6 cellular contexts compared by ENCODE assay signal in genomic region chr6:30717845-30718795, GRCh38. TPM values are rescaled to one million over a fixed set of nuclear protein-coding genes. Genes with fewer than 3 reads are reported as not detected.
DNase-seq lines count a peak whose midpoint lies in the region; ATAC-seq and TF ChIP-seq lines count a peak whose summit lies in the region.
"Not testable (repeated sequence)": the region's sequence is repeated elsewhere in the genome, so short reads cannot be mapped to it uniquely, and the experiment has no call there.

No MANE protein-coding gene starts in this region.

- peaks cover 30 to 61% of the 10 kb centered on the region in 2 donors for H3K36me3 Mint-ChIP-seq in activated T-cell treated with anti-CD3 and anti-CD28 coated beads, Interleukin-2, amount 50 U/mL, for 72 hours (ENCODE audit: insufficient read depth in 2 of 2)

- not testable (repeated sequence) for H3K27me3 Mint-ChIP-seq in activated T-cell treated with anti-CD3 and anti-CD28 coated beads, Interleukin-2, amount 50 U/mL, for 72 hours (ENCODE audit: low read depth)

- TF ChIP-seq POLR2A in right lobe of liver (IDR thresholded peaks at IDR 0.05); gastrocnemius medialis (IDR thresholded peaks at IDR 0.05): not testable (repeated sequence)

- intact Hi-C loops in right lobe of liver (cut with DNase I): not testable (repeated sequence)
- intact Hi-C loops in gastrocnemius medialis (cut with DNase I; ENCODE audit: low total_unique reads): loop anchor here (1.0 to 10.0 kb wide), 3 partner anchors 27 to 1477 kb away; partner anchors contain the start of genes GPSM3 and PBX2

- H3K27me3 ChIP-seq in Karpas-422 (ENCODE audit: low read length); endocrine pancreas (ENCODE audit: control insufficient read depth, insufficient read depth, low read length); right lobe of liver; gastrocnemius medialis: not testable (repeated sequence)

- not testable (repeated sequence) for H2AFZ ChIP-seq in Karpas-422 (ENCODE audit: low read length)

- H3K27ac Mint-ChIP-seq in activated T-cell treated with anti-CD3 and anti-CD28 coated beads, Interleukin-2, amount 50 U/mL, for 72 hours: peak overlapping the region; percentile 99

- not testable (repeated sequence) for H3K9me3 ChIP-seq in Karpas-422 (ENCODE audit: low read length); endocrine pancreas (ENCODE audit: control insufficient read depth, low read length); right lobe of liver; gastrocnemius medialis

- TF ChIP-seq CTCF in AG09309 (IDR thresholded peaks at IDR 0.05; ENCODE audit: control insufficient read depth, insufficient read depth, low read depth, low read length, missing control alignments); right lobe of liver (IDR thresholded peaks at IDR 0.05); gastrocnemius medialis (IDR thresholded peaks at IDR 0.05 in 4 of 5, conservative IDR thresholded peaks at IDR 0.05 in 1 of 5): not testable (repeated sequence)

- in situ Hi-C loops in gastrocnemius medialis (cut with MboI; ENCODE audit: low sequenced_read_pairs in 4 of 4): not testable (repeated sequence)

- not testable (repeated sequence) for ATAC-seq in activated T-cell treated with anti-CD3 and anti-CD28 coated beads, Interleukin-2, amount 50 U/mL, for 72 hours (replicated peaks in 1 of 2); right lobe of liver; gastrocnemius medialis

- H3K9ac ChIP-seq in Karpas-422 (ENCODE audit: low read length): peak overlapping the region; percentile 89
- peak overlapping the region; percentile 2 for H3K9ac ChIP-seq in endocrine pancreas (ENCODE audit: control insufficient read depth, insufficient read depth, low read length)

- H3K4me1 Mint-ChIP-seq in activated T-cell treated with anti-CD3 and anti-CD28 coated beads, Interleukin-2, amount 50 U/mL, for 72 hours (ENCODE audit: low read depth): peaks cover 67% of the 10 kb centered on the region

- H3K4me3 Mint-ChIP-seq in activated T-cell treated with anti-CD3 and anti-CD28 coated beads, Interleukin-2, amount 50 U/mL, for 72 hours: peak overlapping the region; percentile 94 to 96

- H3K27ac ChIP-seq in Karpas-422 (ENCODE audit: low read length) (peak overlapping the region; percentile 99), right lobe of liver (peak overlapping the region; percentile 55 to 86 (median 65)), gastrocnemius medialis (peak overlapping the region; percentile 94 to 99 (median 97))

- H4K20me1 ChIP-seq in Karpas-422 (ENCODE audit: insufficient read depth, low read depth, low read length): peaks cover 17% of the 10 kb centered on the region

- not testable (repeated sequence) for DNase-seq in AG09309 (ENCODE audit: low read depth); activated T-cell treated with anti-CD3 and anti-CD28 coated beads, Interleukin-2, amount 50 U/mL, for 72 hours; gastrocnemius medialis
- peak; percentile 59 for DNase-seq in Karpas-422
- peak in 1 of 3 donors; percentile 41 for DNase-seq in right lobe of liver

- not testable (repeated sequence) for H3K9me3 Mint-ChIP-seq in activated T-cell treated with anti-CD3 and anti-CD28 coated beads, Interleukin-2, amount 50 U/mL, for 72 hours

- 63% methylated on average over 20 of the region's 38 CpGs for WGBS in right lobe of liver (ENCODE audit: insufficient coverage, low coverage, low lambda C conversion rate, missing lambda C conversion rate)

- H3K4me3 ChIP-seq in AG09309 (ENCODE audit: control insufficient read depth, low read depth, low read length) (peak overlapping the region; percentile 18), Karpas-422 (ENCODE audit: low read length) (peak overlapping the region; percentile 98), endocrine pancreas (ENCODE audit: control insufficient read depth, insufficient read depth, low read length) (peak overlapping the region; percentile 86), right lobe of liver (peak overlapping the region; percentile 4 to 49 (median 33)), gastrocnemius medialis (peak overlapping the region; percentile 49 to 91 (median 76))

- peaks cover 18% of the 10 kb centered on the region for H3K36me3 ChIP-seq in Karpas-422 (ENCODE audit: insufficient read depth, low read length)
- H3K36me3 ChIP-seq in endocrine pancreas (ENCODE audit: control insufficient read depth, insufficient read depth, low read length): not testable (repeated sequence)
- H3K36me3 ChIP-seq in right lobe of liver: peaks cover 0 to 16% (median 9%) of the 10 kb centered on the region in 4 donors
- H3K36me3 ChIP-seq in gastrocnemius medialis: peaks cover 0 to 20% of the 10 kb centered on the region in 2 donors

- not testable (repeated sequence) for H3K9me2 ChIP-seq in Karpas-422 (replicated peaks; ENCODE audit: insufficient read depth, low read length)

- H3K4me2 ChIP-seq in Karpas-422 (ENCODE audit: low read depth, low read length, poor library complexity, severe bottlenecking): peak overlapping the region; percentile 95

- peaks cover 56% of the 10 kb centered on the region for H3K79me2 ChIP-seq in Karpas-422 (ENCODE audit: low read length)

- H3K4me1 ChIP-seq in Karpas-422 (ENCODE audit: low read length) (peaks cover 42% of the 10 kb centered on the region), right lobe of liver (peaks cover 0 to 41% (median 12%) of the 10 kb centered on the region in 4 donors), gastrocnemius medialis (peaks cover 32 to 33% of the 10 kb centered on the region in 2 donors)
- not testable (repeated sequence) for H3K4me1 ChIP-seq in endocrine pancreas (ENCODE audit: control insufficient read depth, insufficient read depth, low read length)

RNA-seq across cellular contexts. Expression of gene MDC1, which starts 1.0 kb away (rescaled TPM):
- total RNA-seq in Karpas-422 (2014; rRNA removed; shearing (Covaris generic); ENCODE audit: low replicate concordance): 9.4 and 11.0 TPM in 2 replicates
- total RNA-seq in activated T-cell treated with anti-CD3 and anti-CD28 coated beads, Interleukin-2, amount 50 U/mL, for 72 hours: 100 to 1,000 TPM; 102 to 127 TPM
- total RNA-seq in right lobe of liver: 10 to 100 TPM in 4 of 6 experiments, 1 to 10 TPM in 2; 8.8 to 15.5 (median 12.1) TPM
- 1 to 10 TPM; 3.6 to 8.9 (median 6.2) TPM for total RNA-seq in gastrocnemius medialis

RNA-seq across cellular contexts. Expression of gene TUBB, which starts 2.0 kb away (rescaled TPM):
- total RNA-seq in Karpas-422 (2014; rRNA removed; shearing (Covaris generic); ENCODE audit: low replicate concordance): 403 and 427 TPM in 2 replicates
- 100 to 1,000 TPM; 668 to 724 TPM for total RNA-seq in activated T-cell treated with anti-CD3 and anti-CD28 coated beads, Interleukin-2, amount 50 U/mL, for 72 hours
- total RNA-seq in right lobe of liver (100 to 1,000 TPM; 150 to 268 (median 241) TPM), gastrocnemius medialis (100 to 1,000 TPM in 3 of 4 donors, 10 to 100 TPM in 1; 79.7 to 294 (median 193) TPM)

RNA-seq across cellular contexts. Expression of gene FLOT1, which starts 24.4 kb away (rescaled TPM):
- total RNA-seq in Karpas-422 (2014; rRNA removed; shearing (Covaris generic); ENCODE audit: low replicate concordance): 58.2 and 103 TPM in 2 replicates
- total RNA-seq in activated T-cell treated with anti-CD3 and anti-CD28 coated beads, Interleukin-2, amount 50 U/mL, for 72 hours: 100 to 1,000 TPM; 293 to 319 TPM
- total RNA-seq in right lobe of liver (10 to 100 TPM; 37.1 to 92.2 (median 73.5) TPM), gastrocnemius medialis (100 to 1,000 TPM in 3 of 4 donors, 10 to 100 TPM in 1; 96.9 to 127 (median 117) TPM)

RNA-seq across cellular contexts. Expression of gene IER3, which starts 26.2 kb away (rescaled TPM):
- 0.19 and 0.54 TPM in 2 replicates for total RNA-seq in Karpas-422 (2014; rRNA removed; shearing (Covaris generic); ENCODE audit: low replicate concordance)
- total RNA-seq in activated T-cell treated with anti-CD3 and anti-CD28 coated beads, Interleukin-2, amount 50 U/mL, for 72 hours: 100 to 1,000 TPM; 174 to 197 TPM
- total RNA-seq in right lobe of liver (10 to 100 TPM in 3 of 6 experiments, 1 to 10 TPM in 3; 2.8 to 72.3 (median 24.5) TPM), gastrocnemius medialis (1 to 10 TPM in 3 of 4 donors, under 1 TPM in 1; 0.24 to 2.0 (median 1.4) TPM)

RNA-seq across cellular contexts. Expression of gene NRM, which starts 27.3 kb away (rescaled TPM):
- total RNA-seq in Karpas-422 (2014; rRNA removed; shearing (Covaris generic); ENCODE audit: low replicate concordance): 16.9 and 38.1 TPM in 2 replicates
- total RNA-seq in activated T-cell treated with anti-CD3 and anti-CD28 coated beads, Interleukin-2, amount 50 U/mL, for 72 hours: 10 to 100 TPM; 26.9 to 29.6 TPM
- total RNA-seq in right lobe of liver: 1 to 10 TPM; 1.2 to 2.7 (median 1.9) TPM
- total RNA-seq in gastrocnemius medialis: 1 to 10 TPM in 3 of 4 donors, under 1 TPM in 1; 0.32 to 2.0 (median 1.4) TPM

Comparison
In these comparisons a context has a peak if more than half of its experiments do, and no peak if none do; other contexts are left out.
1. H3K4me3 ChIP-seq: peak in every context shown above with its lines; median percentile 98 in Karpas-422; 86 in endocrine pancreas; 76 in gastrocnemius medialis; 33 in right lobe of liver; 18 in AG09309.